ENCODE assay signal across 9 cellular contexts in the genomic region with DNA sequence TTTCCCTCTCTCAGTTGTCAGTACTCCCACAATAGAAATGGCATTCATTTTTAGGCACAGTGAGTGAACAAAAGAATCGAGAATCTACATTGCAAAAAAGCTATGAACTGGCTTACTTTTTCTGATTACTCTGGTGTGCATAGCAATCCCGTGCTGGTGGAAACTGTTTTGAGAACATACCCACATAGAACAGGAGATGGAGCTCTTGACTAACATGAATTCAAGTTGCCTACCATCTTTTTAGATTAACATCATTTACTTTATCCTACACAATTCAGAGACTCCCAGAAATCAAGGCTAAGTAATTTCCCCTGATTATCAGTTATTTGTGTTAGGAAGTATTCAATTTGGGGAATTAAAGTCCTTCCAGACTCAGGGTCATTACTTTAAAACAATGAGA.
DNase-seq lines count a peak whose midpoint lies in the region; ATAC-seq, FAIRE-seq and TF ChIP-seq lines count a peak whose summit lies in the region.
"Had no signal": no experiment of that assay in that cellular context is flagged by ENCODE, and none has a peak within 500 bp of the region (broad histone marks: within the 10 kb centered on the region; RNA-seq: fewer than 3 reads in every experiment).

No MANE protein-coding gene starts in this region.

- CTCF ChIA-PET in K562 (lab: Yijun Ruan, JAX; ENCODE audit: low intra/inter-chr PET ratio), result interaction anchor here (1.3 kb wide), 1 partner anchor 735 kb away, joined by 4 read pairs; no protein-coding TSS in a partner anchor

- H3K4me1 ChIP-seq in K562 (replicated peaks in 1 of 2; ENCODE audit: control insufficient read depth in 2 of 2, insufficient read depth in 2 of 2, low read length in 2 of 2) (no peaks in the 10 kb centered on the region), lung (ENCODE audit: control insufficient read depth in 2 of 2, insufficient read depth in 2 of 2, low read length in 2 of 2) (peaks cover 0 to 3% of the 10 kb centered on the region in 2 donors)

- TF ChIP-seq RAD21 in K562 (CRISPR knock-in tag; conservative IDR thresholded peaks at IDR 0.05 in 1 of 2, IDR thresholded peaks at IDR 0.05 in 1 of 2), result peak; percentile 57 to 61

- no peak overlapping the region for H3K4me3 ChIP-seq in GM06990 (replicated peaks; ENCODE audit: low read depth, low read length)
- no peak overlapping the region for H3K4me3 ChIP-seq in K562
- no peak overlapping the region for H3K4me3 ChIP-seq in lung

- TF ChIP-seq CTCF in 22Rv1 (IDR thresholded peaks at IDR 0.05) (peak; percentile 75), GM06990 (IDR thresholded peaks at IDR 0.05; ENCODE audit: insufficient read depth, low read length, poor library complexity, severe bottlenecking) (peak; percentile 29), K562 (IDR thresholded peaks at IDR 0.05 in 2 of 3, conservative IDR thresholded peaks at IDR 0.05 in 1 of 3; ENCODE audit: insufficient read depth in 2 of 3, low read depth in 1 of 3, low read length in 3 of 3) (0 out of 6 replicates have a peak, but pooled peaks of 1 of the 3 experiments have one; percentile 6), lung (IDR thresholded peaks at IDR 0.05; ENCODE audit: control extremely low read depth, extremely low read depth) (peak; percentile 20)

- H3K4me2 ChIP-seq in K562 (ENCODE audit: insufficient read depth, low read length), result no peak overlapping the region

- in situ Hi-C loops in K562 (cut with MboI), result no loop called here

- no peak overlapping the region for H3K27ac ChIP-seq in 22Rv1
- H3K27ac ChIP-seq in K562 (ENCODE audit: extremely low read depth, low read depth, low read length), result no peak overlapping the region
- H3K27ac ChIP-seq in lung (ENCODE audit: low read depth in 1 of 2, low read length in 1 of 2), result no peak overlapping the region

- H3K79me2 ChIP-seq in K562 (ENCODE audit: control insufficient read depth, insufficient read depth, low read length), result no peaks in the 10 kb centered on the region

- FAIRE-seq in K562 (lab: Jason Lieb, UNC), result no peak
- FAIRE-seq: colon had no signal

- intact Hi-C loops in K562 (cut with micrococcal nuclease), result loop anchor here (5.0 kb wide), 1 partner anchor 736 kb away; no protein-coding TSS in a partner anchor

- 0% methylated on average over 2 of the region's 2 CpGs for WGBS in K562 (ENCODE audit: insufficient coverage, low coverage, missing lambda C conversion rate)
- WGBS in lung, 2 donors, result 14 to 19% methylated on average over 2 of the region's 2 CpGs

- no peak for TF ChIP-seq EP300 in K562 (IDR thresholded peaks at IDR 0.05; ENCODE audit: low read length)

- H3K27me3 ChIP-seq in GM06990 (replicated peaks; ENCODE audit: control insufficient read depth, insufficient read depth, low read length), result no peaks in the 10 kb centered on the region
- no peaks in the 10 kb centered on the region for H3K27me3 ChIP-seq in K562 (ENCODE audit: control insufficient read depth in 2 of 2, insufficient read depth in 2 of 2, low read length in 2 of 2)
- no peaks in the 10 kb centered on the region for H3K27me3 ChIP-seq in lung (ENCODE audit: control insufficient read depth, insufficient read depth)

- no peak for TF ChIP-seq POLR2A in K562 (conservative IDR thresholded peaks at IDR 0.05)

- H3K36me3 ChIP-seq in GM06990 (ENCODE audit: control insufficient read depth, insufficient read depth, low read length), result no peaks in the 10 kb centered on the region
- H3K36me3 ChIP-seq in K562 (ENCODE audit: control insufficient read depth, insufficient read depth, low read length), result no peaks in the 10 kb centered on the region
- H3K36me3 ChIP-seq in lung (ENCODE audit: control insufficient read depth in 2 of 2, insufficient read depth in 2 of 2, low read length in 2 of 2), result no peaks in the 10 kb centered on the region

- H4K20me1 ChIP-seq in K562 (replicated peaks; ENCODE audit: control insufficient read depth, insufficient read depth, low read length), result no peaks in the 10 kb centered on the region

- H2AFZ ChIP-seq in K562 (ENCODE audit: low read depth, low read length), result no peak overlapping the region

- H3K9me3 ChIP-seq in K562 (replicated peaks; ENCODE audit: control insufficient read depth, insufficient read depth, low read depth, low read length) (0 out of 2 replicates have a peak, but pooled peaks cover 4% of the 10 kb centered on the region), lung (ENCODE audit: control insufficient read depth in 2 of 2, insufficient read depth in 1 of 2, low read length in 1 of 2) (no peaks in the 10 kb centered on the region)

- no peaks in the 10 kb centered on the region for H3K9me1 ChIP-seq in K562 (ENCODE audit: control insufficient read depth, insufficient read depth, low read length)

- no peak for ATAC-seq in K562
- ATAC-seq in lung (ENCODE audit: insufficient read depth, low FRiP score), result no peak
- ATAC-seq in GM19328 (IDR thresholded peaks at IDR 0.05; ENCODE audit: unreplicated experiment), result no peak

- BruUV-seq in K562 (replicated peaks; lab: Mats Ljungman, UMichigan), result no TSS peak

- H3K9ac ChIP-seq in K562 (ENCODE audit: insufficient read depth in 1 of 2, low read depth in 2 of 2, low read length in 2 of 2), result no peak overlapping the region

- no peak for DNase-seq in GM06990 (ENCODE audit: extremely low read depth, insufficient read length)
- peak; percentile 33 for DNase-seq in NCI-H2029 (lab: John Stamatoyannopoulos, UW)
- no peak for DNase-seq in K562 (ENCODE audit: extremely low read depth in 1 of 4, low spot score in 3 of 4)
- no peak for DNase-seq in lung (ENCODE audit: low spot score)
- DNase-seq in T-helper 9 cell, result no peak
- no peak for DNase-seq in stimulated activated CD4-positive, alpha-beta T cell treated with anti-CD3 and anti-CD28 coated beads, Interleukin-2, amount 100 ng/mL, for 24 hours

- POLR2A ChIA-PET in K562 (lab: Yijun Ruan, JAX), result no interaction called here

TF ChIP-seq in K562, 482 proteins besides CTCF, POLR2A, EP300 and RAD21:
- TF ChIP-seq, protein P1, sequence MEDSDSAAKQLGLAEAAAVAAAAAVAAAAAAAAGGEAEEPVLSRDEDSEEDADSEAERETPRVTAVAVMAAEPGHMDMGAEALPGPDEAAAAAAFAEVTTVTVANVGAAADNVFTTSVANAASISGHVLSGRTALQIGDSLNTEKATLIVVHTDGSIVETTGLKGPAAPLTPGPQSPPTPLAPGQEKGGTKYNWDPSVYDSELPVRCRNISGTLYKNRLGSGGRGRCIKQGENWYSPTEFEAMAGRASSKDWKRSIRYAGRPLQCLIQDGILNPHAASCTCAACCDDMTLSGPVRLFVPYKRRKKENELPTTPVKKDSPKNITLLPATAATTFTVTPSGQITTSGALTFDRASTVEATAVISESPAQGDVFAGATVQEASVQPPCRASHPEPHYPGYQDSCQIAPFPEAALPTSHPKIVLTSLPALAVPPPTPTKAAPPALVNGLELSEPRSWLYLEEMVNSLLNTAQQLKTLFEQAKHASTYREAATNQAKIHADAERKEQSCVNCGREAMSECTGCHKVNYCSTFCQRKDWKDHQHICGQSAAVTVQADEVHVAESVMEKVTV (CRISPR knock-in tag; IDR thresholded peaks at IDR 0.05), result 0 out of 2 replicates have a peak, but pooled peaks have one; percentile 30
- TF ChIP-seq, protein P2, sequence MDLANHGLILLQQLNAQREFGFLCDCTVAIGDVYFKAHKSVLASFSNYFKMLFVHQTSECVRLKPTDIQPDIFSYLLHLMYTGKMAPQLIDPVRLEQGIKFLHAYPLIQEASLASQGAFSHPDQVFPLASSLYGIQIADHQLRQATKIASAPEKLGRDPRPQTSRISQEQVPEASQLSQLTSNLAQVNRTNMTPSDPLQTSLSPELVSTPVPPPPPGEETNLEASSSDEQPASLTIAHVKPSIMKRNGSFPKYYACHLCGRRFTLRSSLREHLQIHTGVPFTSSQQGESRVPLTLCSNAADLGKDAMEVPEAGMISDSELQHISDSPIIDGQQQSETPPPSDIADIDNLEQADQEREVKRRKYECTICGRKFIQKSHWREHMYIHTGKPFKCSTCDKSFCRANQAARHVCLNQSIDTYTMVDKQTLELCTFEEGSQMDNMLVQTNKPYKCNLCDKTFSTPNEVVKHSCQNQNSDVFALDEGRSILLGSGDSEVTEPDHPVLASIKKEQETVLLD (IDR thresholded peaks at IDR 0.05), result no peak
- TF ChIP-seq PPARD (CRISPR knock-in tag; IDR thresholded peaks at IDR 0.05), result no peak
- TF ChIP-seq ZNF696 (CRISPR knock-in tag; conservative IDR thresholded peaks at IDR 0.05), result no peak
- no peak for TF ChIP-seq DDX20 (tag; IDR thresholded peaks at IDR 0.05; ENCODE audit: low read depth)
- TF ChIP-seq NEUROD1 (IDR thresholded peaks at IDR 0.05; ENCODE audit: borderline replicate concordance, low read depth, low read length, partially characterized antibody), result no peak
